Comparison of ENCODE assay signal across 18 cellular contexts in genomic region chr16:85018529-85019236, GRCh38.
"Had no signal": no experiment of that assay in that cellular context is flagged by ENCODE, and none has a peak within 500 bp of the region (broad histone marks: within the 10 kb centered on the region; RNA-seq: fewer than 3 reads in every experiment).

No MANE protein-coding gene starts in this region.

- H3K4me1 ChIP-seq: breast epithelium had no signal

- H3K27ac ChIP-seq: breast epithelium, esophagus squamous epithelium had no signal

- H3K27ac Mint-ChIP-seq: activated naive CD8-positive, alpha-beta T cell treated with anti-CD3 and anti-CD28 coated beads for 36 hours; T-helper 2 cell treated with Interferon-gamma antibody and Interleukin-4, amounts not matched to agents 5 μg/mL and 100 μg/mL, for 36 hours had no signal

- FAIRE-seq: endometrium had no signal

- DNase-seq: activated CD4-positive, alpha-beta T cell treated with anti-CD3 and anti-CD28 coated beads for 1 hour; activated CD4-positive, alpha-beta T cell treated with anti-CD3 and anti-CD28 coated beads, Interleukin-2, amount 50 U/mL, for 48 hours; activated gamma-delta T cell treated with Interleukin-2 at 50 U/mL for 16 hours; activated naive CD8-positive, alpha-beta T cell treated with anti-CD3 and anti-CD28 coated beads for 36 hours; activated T-cell treated with anti-CD3 and anti-CD28 coated beads, Interleukin-2, amount 50 U/mL, for 4 hours; anterior cingulate cortex; esophagus squamous epithelium; foreskin fibroblast; head of caudate nucleus; midbrain; stimulated activated CD4-positive, alpha-beta T cell treated with anti-CD3 and anti-CD28 coated beads, Interleukin-12 subunit alpha, Interleukin-12 subunit beta, amount 100 ng/mL, for 4 hours; stimulated activated naive CD4-positive, alpha-beta T cell treated with Interleukin-2 at 50 U/mL for 16 hours; SW 1271 had no signal

- H3K36me3 ChIP-seq: breast epithelium, esophagus squamous epithelium, neutrophil had no signal

- H3K27me3 ChIP-seq: breast epithelium, esophagus squamous epithelium, neutrophil had no signal

- H3K4me3 ChIP-seq: breast epithelium, esophagus squamous epithelium had no signal

- H3K9me3 ChIP-seq: breast epithelium, esophagus squamous epithelium, neutrophil had no signal

- H3K4me3 Mint-ChIP-seq: activated naive CD8-positive, alpha-beta T cell treated with anti-CD3 and anti-CD28 coated beads for 36 hours; activated T-cell treated with anti-CD3 and anti-CD28 coated beads, Interleukin-2, amount 50 U/mL, for 4 hours; T-helper 2 cell treated with Interferon-gamma antibody and Interleukin-4, amounts not matched to agents 5 μg/mL and 100 μg/mL, for 36 hours had no signal

- H3K36me3 Mint-ChIP-seq: activated naive CD8-positive, alpha-beta T cell treated with anti-CD3 and anti-CD28 coated beads for 36 hours had no signal

- ATAC-seq: activated T-cell treated with anti-CD3 and anti-CD28 coated beads, Interleukin-2, amount 50 U/mL, for 4 hours; sciatic nerve had no signal

- H3K9me3 Mint-ChIP-seq: activated naive CD8-positive, alpha-beta T cell treated with anti-CD3 and anti-CD28 coated beads for 36 hours; activated T-cell treated with anti-CD3 and anti-CD28 coated beads, Interleukin-2, amount 50 U/mL, for 4 hours; T-helper 2 cell treated with Interferon-gamma antibody and Interleukin-4, amounts not matched to agents 5 μg/mL and 100 μg/mL, for 36 hours had no signal
